In genomic region chr6:56292505-56293181, GRCh38 we compare ENCODE assay signal across 10 cellular contexts. TPM values are rescaled to one million over a fixed set of nuclear protein-coding genes. Genes with fewer than 3 reads are reported as not detected.
DNase-seq lines count a peak whose midpoint lies in the region; ATAC-seq, FAIRE-seq and TF ChIP-seq lines count a peak whose summit lies in the region.
"Had no signal": no experiment of that assay in that cellular context is flagged by ENCODE, and none has a peak within 500 bp of the region (broad histone marks: within the 10 kb centered on the region; RNA-seq: fewer than 3 reads in every experiment).

No MANE protein-coding gene starts in this region.

- no peaks in the 10 kb centered on the region for H3K27me3 Mint-ChIP-seq in activated CD4-positive, alpha-beta T cell treated with anti-CD3 and anti-CD28 coated beads for 36 hours
- H3K27me3 Mint-ChIP-seq in CD4-positive, alpha-beta memory T cell = no peaks in the 10 kb centered on the region
- H3K27me3 Mint-ChIP-seq in activated CD4-positive, alpha-beta T cell treated with anti-CD3 and anti-CD28 coated beads, Interleukin-2, amount 10 ng/mL, durations not matched to agents 24 days and 14 days = peaks cover 3% of the 10 kb centered on the region
- H3K27me3 Mint-ChIP-seq: activated naive CD8-positive, alpha-beta T cell treated with anti-CD3 and anti-CD28 coated beads, Interleukin-2, amount 10 ng/mL, durations not matched to agents 7 days and 5 days; CD4-positive, CD25-positive, alpha-beta regulatory T cell had no signal

- no peak overlapping the region for H3K27ac ChIP-seq in pancreas
- H3K27ac ChIP-seq in CD4-positive, alpha-beta memory T cell (ENCODE audit: low read depth, low read length) = no peak overlapping the region

- H3K4me3 Mint-ChIP-seq in activated CD4-positive, alpha-beta T cell treated with anti-CD3 and anti-CD28 coated beads for 36 hours = no peak overlapping the region
- H3K4me3 Mint-ChIP-seq in CD4-positive, alpha-beta memory T cell = no peak overlapping the region
- no peak overlapping the region for H3K4me3 Mint-ChIP-seq in activated CD4-positive, alpha-beta T cell treated with anti-CD3 and anti-CD28 coated beads, Interleukin-2, amount 10 ng/mL, durations not matched to agents 24 days and 14 days
- H3K4me3 Mint-ChIP-seq: activated naive CD8-positive, alpha-beta T cell treated with anti-CD3 and anti-CD28 coated beads, Interleukin-2, amount 10 ng/mL, durations not matched to agents 7 days and 5 days; CD4-positive, CD25-positive, alpha-beta regulatory T cell had no signal

- no peak overlapping the region for H3K27ac Mint-ChIP-seq in activated CD4-positive, alpha-beta T cell treated with anti-CD3 and anti-CD28 coated beads for 36 hours
- no peak overlapping the region for H3K27ac Mint-ChIP-seq in CD4-positive, alpha-beta memory T cell
- H3K27ac Mint-ChIP-seq in activated CD4-positive, alpha-beta T cell treated with anti-CD3 and anti-CD28 coated beads, Interleukin-2, amount 10 ng/mL, durations not matched to agents 24 days and 14 days = no peak overlapping the region
- H3K27ac Mint-ChIP-seq: activated naive CD8-positive, alpha-beta T cell treated with anti-CD3 and anti-CD28 coated beads, Interleukin-2, amount 10 ng/mL, durations not matched to agents 7 days and 5 days; CD4-positive, CD25-positive, alpha-beta regulatory T cell had no signal

- H3K4me1 Mint-ChIP-seq in activated CD4-positive, alpha-beta T cell treated with anti-CD3 and anti-CD28 coated beads for 36 hours = no peaks in the 10 kb centered on the region
- no peaks in the 10 kb centered on the region for H3K4me1 Mint-ChIP-seq in CD4-positive, alpha-beta memory T cell
- no peaks in the 10 kb centered on the region for H3K4me1 Mint-ChIP-seq in activated CD4-positive, alpha-beta T cell treated with anti-CD3 and anti-CD28 coated beads, Interleukin-2, amount 10 ng/mL, durations not matched to agents 24 days and 14 days
- H3K4me1 Mint-ChIP-seq: activated naive CD8-positive, alpha-beta T cell treated with anti-CD3 and anti-CD28 coated beads, Interleukin-2, amount 10 ng/mL, durations not matched to agents 7 days and 5 days; CD4-positive, CD25-positive, alpha-beta regulatory T cell had no signal

- peak; percentile 17 for TF ChIP-seq CTCF in NB4 (IDR thresholded peaks at IDR 0.05; ENCODE audit: low read depth, low read length)
- TF ChIP-seq CTCF in fibroblast of pulmonary artery (IDR thresholded peaks at IDR 0.05; ENCODE audit: low read length, missing control alignments) = peak; percentile 65
- peak in 3 of 4 donors; percentile 22 to 39 (median 29) for TF ChIP-seq CTCF in pancreas (IDR thresholded peaks at IDR 0.05)

- no peaks in the 10 kb centered on the region for H3K4me1 ChIP-seq in pancreas
- no peaks in the 10 kb centered on the region for H3K4me1 ChIP-seq in CD4-positive, alpha-beta memory T cell (ENCODE audit: insufficient read depth, low read length)

- WGBS in pancreas, 2 donors = 46 to 51% methylated on average over 1 of the region's 1 CpG

- H3K9me3 ChIP-seq in pancreas = peaks cover 0 to 4% (median 0%) of the 10 kb centered on the region in 4 donors
- H3K9me3 ChIP-seq in CD4-positive, alpha-beta memory T cell (ENCODE audit: control insufficient read depth in 1 of 2, low read length in 2 of 2) = no peaks in the 10 kb centered on the region

- ATAC-seq in activated CD4-positive, alpha-beta T cell treated with anti-CD3 and anti-CD28 coated beads for 36 hours = no peak
- peak in 3 of 4 donors; percentile 77 to 82 (median 80) for ATAC-seq in pancreas

- POLR2A ChIA-PET in activated CD4-positive, alpha-beta T cell treated with anti-CD3 and anti-CD28 coated beads for 36 hours (lab: Charles Lee) = no interaction called here
- POLR2A ChIA-PET in CD4-positive, alpha-beta memory T cell (lab: Charles Lee; ENCODE audit: partially characterized antibody) = no interaction called here

- H3K9me3 Mint-ChIP-seq in activated CD4-positive, alpha-beta T cell treated with anti-CD3 and anti-CD28 coated beads for 36 hours (ENCODE audit: low read depth) = no peaks in the 10 kb centered on the region
- peaks cover 0 to 2% (median 0%) of the 10 kb centered on the region in 8 donors for H3K9me3 Mint-ChIP-seq in CD4-positive, alpha-beta memory T cell
- no peaks in the 10 kb centered on the region for H3K9me3 Mint-ChIP-seq in activated CD4-positive, alpha-beta T cell treated with anti-CD3 and anti-CD28 coated beads, Interleukin-2, amount 10 ng/mL, durations not matched to agents 24 days and 14 days
- H3K9me3 Mint-ChIP-seq: activated naive CD8-positive, alpha-beta T cell treated with anti-CD3 and anti-CD28 coated beads, Interleukin-2, amount 10 ng/mL, durations not matched to agents 7 days and 5 days had no signal

- no peaks in the 10 kb centered on the region for H3K36me3 Mint-ChIP-seq in activated CD4-positive, alpha-beta T cell treated with anti-CD3 and anti-CD28 coated beads for 36 hours (ENCODE audit: low read depth)
- H3K36me3 Mint-ChIP-seq in CD4-positive, alpha-beta memory T cell = no peaks in the 10 kb centered on the region
- no peaks in the 10 kb centered on the region for H3K36me3 Mint-ChIP-seq in activated CD4-positive, alpha-beta T cell treated with anti-CD3 and anti-CD28 coated beads, Interleukin-2, amount 10 ng/mL, durations not matched to agents 24 days and 14 days (ENCODE audit: low read depth)
- H3K36me3 Mint-ChIP-seq: activated naive CD8-positive, alpha-beta T cell treated with anti-CD3 and anti-CD28 coated beads, Interleukin-2, amount 10 ng/mL, durations not matched to agents 7 days and 5 days; CD4-positive, CD25-positive, alpha-beta regulatory T cell had no signal

- no peak for TF ChIP-seq POLR2A in NB4 (IDR thresholded peaks at IDR 0.05; ENCODE audit: extremely low read depth, insufficient read length)

- FAIRE-seq in pancreas (lab: Jason Lieb, UNC) = peak; percentile 88

- intact Hi-C loops in activated CD4-positive, alpha-beta T cell treated with anti-CD3 and anti-CD28 coated beads for 36 hours (cut with DNase I, micrococcal nuclease) = loop anchor here (2.0 to 10.0 kb wide), 5 partner anchors 310 to 1015 kb away; no protein-coding TSS in a partner anchor
- intact Hi-C loops in pancreas (cut with DNase I) = loop anchor here in 2 of 3 donors (5.0 to 10.0 kb wide), 2 partner anchors 308 to 310 kb away; no protein-coding TSS in a partner anchor
- intact Hi-C loops in CD4-positive, alpha-beta memory T cell (cut with micrococcal nuclease) = no loop called here
- intact Hi-C loops in activated CD4-positive, alpha-beta T cell treated with anti-CD3 and anti-CD28 coated beads, Interleukin-2, amount 10 ng/mL, durations not matched to agents 24 days and 14 days (cut with micrococcal nuclease) = loop anchor here (10.0 kb wide), 1 partner anchor 308 kb away; no protein-coding TSS in a partner anchor

- H3K36me3 ChIP-seq in pancreas = no peaks in the 10 kb centered on the region
- no peaks in the 10 kb centered on the region for H3K36me3 ChIP-seq in CD4-positive, alpha-beta memory T cell (ENCODE audit: insufficient read depth, low read length)

- H3K27me3 ChIP-seq in pancreas = no peaks in the 10 kb centered on the region
- no peaks in the 10 kb centered on the region for H3K27me3 ChIP-seq in CD4-positive, alpha-beta memory T cell (ENCODE audit: insufficient read depth, low read length)

- DNase-seq in activated CD4-positive, alpha-beta T cell treated with anti-CD3 and anti-CD28 coated beads for 36 hours = peak; percentile 9
- DNase-seq in activated CD4-positive, alpha-beta T cell treated with anti-CD3 and anti-CD28 coated beads for 4 hours = no peak
- DNase-seq in NB4 (ENCODE audit: low read depth) (peak; percentile 69), SK-N-DZ (ENCODE audit: low spot score) (peak; percentile 71), fibroblast of pulmonary artery (ENCODE audit: low read depth) (peak; percentile 86), pancreas (peak in 2 of 6 donors; percentile 15 to 23)
- DNase-seq in CD4-positive, alpha-beta memory T cell = no peak
- no peak for DNase-seq in activated CD4-positive, alpha-beta T cell treated with anti-CD3 and anti-CD28 coated beads, Interleukin-2, amount 10 ng/mL, durations not matched to agents 24 days and 14 days
- DNase-seq: activated naive CD8-positive, alpha-beta T cell treated with anti-CD3 and anti-CD28 coated beads, Interleukin-2, amount 10 ng/mL, durations not matched to agents 7 days and 5 days; CD4-positive, CD25-positive, alpha-beta regulatory T cell had no signal

- H3K4me3 ChIP-seq in NB4 (ENCODE audit: low read depth, low read length) (no peak overlapping the region), fibroblast of pulmonary artery (replicated peaks; ENCODE audit: low read depth, low read length) (no peak overlapping the region), pancreas (no peak overlapping the region)
- H3K4me3 ChIP-seq in CD4-positive, alpha-beta memory T cell (ENCODE audit: low read length in 2 of 2) = no peak overlapping the region

- CTCF ChIA-PET in activated CD4-positive, alpha-beta T cell treated with anti-CD3 and anti-CD28 coated beads for 36 hours (lab: Charles Lee) = interaction anchor here (0.6 to 1.2 kb wide), 5 partner anchors 41 to 1575 kb away, joined by 3 to 7 read pairs (median 3); no protein-coding TSS in a partner anchor
- CTCF ChIA-PET in CD4-positive, alpha-beta memory T cell (lab: Charles Lee; ENCODE audit: partially characterized antibody) = no interaction called here

RNA-seq across cellular contexts. Expression of gene COL21A1, which starts 45.3 kb away (rescaled TPM):
- not detected for total RNA-seq in activated CD4-positive, alpha-beta T cell treated with anti-CD3 and anti-CD28 coated beads for 36 hours
- 0.12 TPM in 1 of 2 replicates, not detected in the other for polyA plus RNA-seq in SK-N-DZ (2014; cell fraction: cytosol; rRNA removed)
- polyA plus RNA-seq in SK-N-DZ (2014; cell fraction: nucleus; rRNA removed) = 0.07 and 0.18 TPM in 2 replicates
- 1 to 10 TPM in 2 of 6 donors, under 1 TPM in 4; 0.28 to 1.8 (median 0.60) TPM for total RNA-seq in pancreas
- polyA plus RNA-seq in pancreas = under 1 TPM; 0.30 to 0.87 TPM
- total RNA-seq in CD4-positive, alpha-beta memory T cell = not detected
- polyA plus RNA-seq in CD4-positive, alpha-beta memory T cell = not detected
- total RNA-seq in activated CD4-positive, alpha-beta T cell treated with anti-CD3 and anti-CD28 coated beads, Interleukin-2, amount 10 ng/mL, durations not matched to agents 24 days and 14 days = not detected in 2 replicates
- total RNA-seq: activated naive CD8-positive, alpha-beta T cell treated with anti-CD3 and anti-CD28 coated beads, Interleukin-2, amount 10 ng/mL, durations not matched to agents 7 days and 5 days; CD4-positive, CD25-positive, alpha-beta regulatory T cell had no signal
- polyA plus RNA-seq: CD4-positive, CD25-positive, alpha-beta regulatory T cell had no signal

Comparison
In these comparisons a context has a peak if more than half of its experiments do, and no peak if none do; other contexts are left out.
1. DNase-seq: peak in activated CD4-positive, alpha-beta T cell treated with anti-CD3 and anti-CD28 coated beads for 36 hours (single experiment), NB4 (single experiment), SK-N-DZ (single experiment) and fibroblast of pulmonary artery (single experiment); none in activated CD4-positive, alpha-beta T cell treated with anti-CD3 and anti-CD28 coated beads for 4 hours (0 of 2), CD4-positive, alpha-beta memory T cell (0 of 5) and activated CD4-positive, alpha-beta T cell treated with anti-CD3 and anti-CD28 coated beads, Interleukin-2, amount 10 ng/mL, durations not matched to agents 24 days and 14 days (single experiment).
2. Peak in every context shown above with its lines, with median percentiles within 50 percentile points of each other: CTCF ChIP-seq.